ENCODE assay signal across 30 cellular contexts in genomic region chr7:34330308-34330707, GRCh38.
"Had no signal": no experiment of that assay in that cellular context is flagged by ENCODE, and none has a peak within 500 bp of the region (broad histone marks: within the 10 kb centered on the region; RNA-seq: fewer than 3 reads in every experiment).

No MANE protein-coding gene starts in this region.

- H3K4me3 ChIP-seq: esophagus muscularis mucosa, gastroesophageal sphincter, heart right ventricle had no signal

- ATAC-seq: activated CD4-positive, CD25-positive, alpha-beta regulatory T cell treated with anti-CD3 and anti-CD28 coated beads, Interleukin-2, amount 50 U/mL, for 24 hours; activated CD8-positive, alpha-beta memory T cell treated with anti-CD3 and anti-CD28 coated beads, Interleukin-2, amount 10 ng/mL, durations not matched to agents 7 days and 5 days; activated CD8-positive, alpha-beta T cell treated with anti-CD3 and anti-CD28 coated beads, Interleukin-2, amount 10 ng/mL, durations not matched to agents 7 days and 5 days; activated T-cell treated with anti-CD3 and anti-CD28 coated beads, Interleukin-2, amount 50 U/mL, for 72 hours; effector memory CD8-positive, alpha-beta T cell; gastroesophageal sphincter; heart right ventricle; T-helper 17 cell had no signal

- DNase-seq: activated B cell treated with CpG ODN at 0.5 μM for 24 hours; activated CD4-positive, alpha-beta memory T cell treated with anti-CD3 and anti-CD28 coated beads for 36 hours; activated CD4-positive, alpha-beta T cell treated with anti-CD3 and anti-CD28 coated beads for 48 hours; activated CD8-positive, alpha-beta memory T cell treated with anti-CD3 and anti-CD28 coated beads, Interleukin-2, amount 10 ng/mL, durations not matched to agents 7 days and 5 days; activated CD8-positive, alpha-beta memory T cell treated with anti-CD3 and anti-CD28 coated beads, Interleukin-2, amount 50 U/mL, for 4 hours; activated CD8-positive, alpha-beta T cell treated with anti-CD3 and anti-CD28 coated beads, Interleukin-2, amount 10 ng/mL, durations not matched to agents 7 days and 5 days; activated gamma-delta T cell; activated naive CD4-positive, alpha-beta T cell; activated naive CD4-positive, alpha-beta T cell treated with anti-CD3 and anti-CD28 coated beads, Interleukin-2, amount 50 U/mL, for 16 hours; activated T-cell treated with anti-CD3 and anti-CD28 coated beads, Interleukin-2, amount 50 U/mL, for 24 hours; activated T-cell treated with anti-CD3 and anti-CD28 coated beads, Interleukin-2, amount 50 U/mL, for 72 hours; amniotic stem cell; anterior cingulate cortex; brain microvascular endothelial cell; caudate nucleus; cortex of kidney; dermis blood vessel endothelial cell; effector CD4-positive, alpha-beta T cell; effector memory CD8-positive, alpha-beta T cell; foreskin melanocyte; heart right ventricle; T-helper 1 cell; T-helper 17 cell; T1000; WERI-Rb-1 had no signal

- FAIRE-seq: astrocyte, colon had no signal

- H3K27ac ChIP-seq: brain microvascular endothelial cell, esophagus muscularis mucosa, gastroesophageal sphincter, heart right ventricle, WERI-Rb-1 had no signal

- H3K4me1 ChIP-seq: esophagus muscularis mucosa, gastroesophageal sphincter, heart right ventricle had no signal

- H3K36me3 ChIP-seq: brain microvascular endothelial cell, esophagus muscularis mucosa, gastroesophageal sphincter, heart right ventricle, WERI-Rb-1 had no signal

- H3K9me3 ChIP-seq: esophagus muscularis mucosa, gastroesophageal sphincter, heart right ventricle had no signal

- H3K27me3 ChIP-seq: brain microvascular endothelial cell, esophagus muscularis mucosa, gastroesophageal sphincter had no signal
